ENCODE assay signal across 1 cellular context in genomic region chr17:15966183-15966878, GRCh38.
TF ChIP-seq lines count a peak whose summit lies in the region.

No MANE protein-coding gene starts in this region.

TF ChIP-seq in K562, 482 proteins besides CTCF, POLR2A, EP300 and RAD21:
- TF ChIP-seq PKNOX1 (IDR thresholded peaks at IDR 0.05) = peak; percentile 67
- no peak for TF ChIP-seq ZSCAN29 (IDR thresholded peaks at IDR 0.05)
- peak; percentile 22; the same call in 1 of the 2 replicates for TF ChIP-seq ZFX (CRISPR knock-in tag; IDR thresholded peaks at IDR 0.05)
